ENCODE assay signal across 24 cellular contexts in the genomic region with DNA sequence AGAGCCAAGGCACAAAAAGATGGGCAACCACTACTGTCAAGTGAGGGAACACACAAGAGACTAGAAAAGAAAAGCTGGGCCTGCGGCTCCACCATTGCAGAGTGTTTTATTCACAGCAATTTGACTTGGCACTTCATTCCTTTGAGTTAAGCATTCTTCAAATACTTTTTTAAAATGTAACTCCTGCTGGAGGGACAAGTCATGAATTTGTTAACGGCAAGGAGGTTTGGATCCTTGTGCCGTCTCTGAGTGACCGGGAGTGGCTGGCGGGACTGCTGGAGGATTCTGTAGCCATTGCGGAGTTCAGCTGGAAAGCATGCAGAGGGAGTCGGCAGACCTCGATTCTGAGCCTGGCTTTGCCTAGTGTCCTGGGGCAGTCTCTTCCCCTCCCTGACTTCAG. TPM values are rescaled to one million over a fixed set of nuclear protein-coding genes. Genes with fewer than 3 reads are reported as not detected.
DNase-seq lines count a peak whose midpoint lies in the region; ATAC-seq and TF ChIP-seq lines count a peak whose summit lies in the region.
"Had no signal": no experiment of that assay in that cellular context is flagged by ENCODE, and none has a peak within 500 bp of the region (broad histone marks: within the 10 kb centered on the region; RNA-seq: fewer than 3 reads in every experiment).

No MANE protein-coding gene starts in this region.

- WGBS in endodermal cell (ENCODE audit: insufficient coverage in 1 of 2, insufficient read length in 1 of 2), 2 experiments, result 96% methylated on average over 8 of the region's 8 CpGs; no CpG with 5 or more reads in 1 of the 2 experiments
- WGBS in tibial nerve, 2 donors, result 48 to 56% methylated on average over 8 of the region's 8 CpGs

- no peak for TF ChIP-seq CTCF in GM23338 (conservative IDR thresholded peaks at IDR 0.05; ENCODE audit: low read depth in 2 of 2)
- no peak for TF ChIP-seq CTCF in endodermal cell (conservative IDR thresholded peaks at IDR 0.05)
- no peak for TF ChIP-seq CTCF in nephron (IDR thresholded peaks at IDR 0.05; ENCODE audit: unreplicated experiment in 3 of 3)
- TF ChIP-seq CTCF in tibial nerve (IDR thresholded peaks at IDR 0.05), result no peak
- TF ChIP-seq CTCF in natural killer cell (IDR thresholded peaks at IDR 0.05), result no peak

- H3K27me3 Mint-ChIP-seq in GM23338 (ENCODE audit: insufficient read depth, low read depth, poor library complexity) (peaks cover 6% of the 10 kb centered on the region), endodermal cell (ENCODE audit: insufficient read depth) (no peaks in the 10 kb centered on the region), nephron (ENCODE audit: low read depth) (peaks cover 16% of the 10 kb centered on the region), natural killer cell (ENCODE audit: low read depth in 2 of 2) (peaks cover 5 to 30% of the 10 kb centered on the region in 2 donors)

- DNase-seq in GM23338 (ENCODE audit: low spot score) (peak; percentile 11), endodermal cell (peak; percentile 53), tibial nerve (ENCODE audit: low spot score in 2 of 2) (no peak), NCI-H82 (lab: John Stamatoyannopoulos, UW) (no peak), natural killer cell (no peak), cerebellum (ENCODE audit: low spot score) (no peak), GM03348 (ENCODE audit: low spot score) (no peak)
- DNase-seq: activated CD4-positive, alpha-beta T cell treated with anti-CD3 and anti-CD28 coated beads for 4 hours; activated naive CD4-positive, alpha-beta T cell treated with anti-CD3 and anti-CD28 coated beads, Interleukin-2, amount 10 ng/mL, durations not matched to agents 7 days and 5 days; C1 segment of cervical spinal cord; DMS79; glutamatergic neuron; GOT3; naive thymus-derived CD8-positive, alpha-beta T cell; NCI-H2107; NCI-H510A; ovary; SIG-M5; stimulated activated naive CD8-positive, alpha-beta T cell treated with anti-CD3 and anti-CD28 coated beads, Interleukin-15, amount 100 ng/mL, for 72 hours had no signal

- H3K9ac ChIP-seq in endodermal cell (ENCODE audit: extremely low read depth, low read length, poor library complexity, severe bottlenecking), result no peak overlapping the region

- no peak overlapping the region for H3K27ac ChIP-seq in GM23338 (ENCODE audit: low read depth)
- no peak overlapping the region for H3K27ac ChIP-seq in endodermal cell (ENCODE audit: low read depth, low read length)
- peak overlapping the region in 3 of 4 donors; percentile 25 to 96 (median 77) for H3K27ac ChIP-seq in tibial nerve
- H3K27ac ChIP-seq: breast epithelium, right atrium auricular region had no signal

- H3K4me3 ChIP-seq in GM23338 (no peak overlapping the region), endodermal cell (ENCODE audit: low read length) (no peak overlapping the region), tibial nerve (no peak overlapping the region)
- H3K4me3 ChIP-seq: breast epithelium, ovary, right atrium auricular region had no signal

- H3K27me3 ChIP-seq in GM23338 (ENCODE audit: insufficient read depth) (no peaks in the 10 kb centered on the region), endodermal cell (ENCODE audit: control insufficient read depth, insufficient read depth, low read length, poor library complexity, severe bottlenecking) (no peaks in the 10 kb centered on the region), tibial nerve (no peaks in the 10 kb centered on the region)
- H3K27me3 ChIP-seq: breast epithelium, ovary, right atrium auricular region had no signal

- ATAC-seq in GM23338, result no peak
- ATAC-seq in natural killer cell, result no peak
- ATAC-seq: activated T-helper 17 cell treated with anti-CD3 and anti-CD28 coated beads, Interleukin-2, amount 50 U/mL, for 72 hours; naive thymus-derived CD8-positive, alpha-beta T cell; stimulated activated naive CD8-positive, alpha-beta T cell treated with anti-CD3 and anti-CD28 coated beads, Interleukin-15, amount 100 ng/mL, for 72 hours had no signal

- TF ChIP-seq EP300 in tibial nerve (IDR thresholded peaks at IDR 0.05), result no peak

- H2AFZ ChIP-seq in GM23338, result no peak overlapping the region

- H3K36me3 ChIP-seq in GM23338 (ENCODE audit: insufficient read depth) (no peaks in the 10 kb centered on the region), endodermal cell (ENCODE audit: control insufficient read depth, insufficient read depth, low read length) (no peaks in the 10 kb centered on the region), tibial nerve (peaks cover 0 to 11% (median 0%) of the 10 kb centered on the region in 3 donors)
- H3K36me3 ChIP-seq: breast epithelium, ovary, right atrium auricular region had no signal

- H3K79me2 ChIP-seq in GM23338 (replicated peaks; ENCODE audit: insufficient read depth), result no peaks in the 10 kb centered on the region

- H3K9me3 ChIP-seq in endodermal cell (ENCODE audit: control insufficient read depth, low read length) (no peaks in the 10 kb centered on the region), tibial nerve (no peaks in the 10 kb centered on the region)
- H3K9me3 ChIP-seq: breast epithelium, ovary, right atrium auricular region had no signal

- H3K27ac Mint-ChIP-seq in GM23338 (no peak overlapping the region), endodermal cell (no peak overlapping the region), nephron (peak overlapping the region in 2 of 3 experiments; percentile 37 to 51), natural killer cell (no peak overlapping the region)
- H3K27ac Mint-ChIP-seq: activated naive CD4-positive, alpha-beta T cell treated with anti-CD3 and anti-CD28 coated beads, Interleukin-2, amount 10 ng/mL, durations not matched to agents 7 days and 5 days; activated T-helper 17 cell treated with anti-CD3 and anti-CD28 coated beads, Interleukin-2, amount 50 U/mL, for 72 hours; stimulated activated naive CD8-positive, alpha-beta T cell treated with anti-CD3 and anti-CD28 coated beads, Interleukin-15, amount 100 ng/mL, for 72 hours; T-helper 2 cell treated with Interferon-gamma antibody and Interleukin-4, amounts not matched to agents 5 μg/mL and 100 μg/mL, for 36 hours had no signal

- no peak overlapping the region for H3K4me2 ChIP-seq in GM23338

- H3K36me3 Mint-ChIP-seq in GM23338 (ENCODE audit: low read depth), result no peaks in the 10 kb centered on the region
- no peaks in the 10 kb centered on the region for H3K36me3 Mint-ChIP-seq in endodermal cell (ENCODE audit: low read depth)
- H3K36me3 Mint-ChIP-seq in nephron (ENCODE audit: low read depth), result peaks cover 7% of the 10 kb centered on the region
- no peaks in the 10 kb centered on the region for H3K36me3 Mint-ChIP-seq in natural killer cell
- H3K36me3 Mint-ChIP-seq: activated naive CD4-positive, alpha-beta T cell treated with anti-CD3 and anti-CD28 coated beads, Interleukin-2, amount 10 ng/mL, durations not matched to agents 7 days and 5 days had no signal

- H3K9me3 Mint-ChIP-seq in GM23338, result peaks cover 3% of the 10 kb centered on the region; the same call in 1 of the 3 replicates
- peaks cover 2% of the 10 kb centered on the region for H3K9me3 Mint-ChIP-seq in endodermal cell
- no peaks in the 10 kb centered on the region for H3K9me3 Mint-ChIP-seq in nephron
- H3K9me3 Mint-ChIP-seq in natural killer cell, result no peaks in the 10 kb centered on the region
- H3K9me3 Mint-ChIP-seq: T-helper 2 cell treated with Interferon-gamma antibody and Interleukin-4, amounts not matched to agents 5 μg/mL and 100 μg/mL, for 36 hours had no signal

- intact Hi-C loops in natural killer cell (cut with micrococcal nuclease), result no loop called here

- no peaks in the 10 kb centered on the region for H3F3A ChIP-seq in GM23338 (replicated peaks; ENCODE audit: low read depth)

- peaks cover under 1% of the 10 kb centered on the region; the same call in 1 of the 3 replicates for H3K4me1 Mint-ChIP-seq in GM23338
- no peaks in the 10 kb centered on the region for H3K4me1 Mint-ChIP-seq in endodermal cell
- peaks cover 13% of the 10 kb centered on the region for H3K4me1 Mint-ChIP-seq in nephron
- no peaks in the 10 kb centered on the region for H3K4me1 Mint-ChIP-seq in natural killer cell
- H3K4me1 Mint-ChIP-seq: activated naive CD4-positive, alpha-beta T cell treated with anti-CD3 and anti-CD28 coated beads, Interleukin-2, amount 10 ng/mL, durations not matched to agents 7 days and 5 days; activated T-helper 17 cell treated with anti-CD3 and anti-CD28 coated beads, Interleukin-2, amount 50 U/mL, for 72 hours; stimulated activated naive CD8-positive, alpha-beta T cell treated with anti-CD3 and anti-CD28 coated beads, Interleukin-15, amount 100 ng/mL, for 72 hours had no signal

- H3K4me1 ChIP-seq in GM23338 (ENCODE audit: insufficient read depth) (no peaks in the 10 kb centered on the region), endodermal cell (ENCODE audit: control insufficient read depth, insufficient read depth, low read length) (no peaks in the 10 kb centered on the region), tibial nerve (peaks cover 0 to 81% (median 18%) of the 10 kb centered on the region in 4 donors)
- H3K4me1 ChIP-seq: breast epithelium had no signal

- no peak overlapping the region for H3K4me3 Mint-ChIP-seq in GM23338
- no peak overlapping the region for H3K4me3 Mint-ChIP-seq in endodermal cell
- no peak overlapping the region for H3K4me3 Mint-ChIP-seq in nephron
- H3K4me3 Mint-ChIP-seq in natural killer cell, result no peak overlapping the region
- H3K4me3 Mint-ChIP-seq: activated naive CD4-positive, alpha-beta T cell treated with anti-CD3 and anti-CD28 coated beads, Interleukin-2, amount 10 ng/mL, durations not matched to agents 7 days and 5 days; activated T-helper 17 cell treated with anti-CD3 and anti-CD28 coated beads, Interleukin-2, amount 50 U/mL, for 72 hours; stimulated activated naive CD8-positive, alpha-beta T cell treated with anti-CD3 and anti-CD28 coated beads, Interleukin-15, amount 100 ng/mL, for 72 hours; T-helper 2 cell treated with Interferon-gamma antibody and Interleukin-4, amounts not matched to agents 5 μg/mL and 100 μg/mL, for 36 hours had no signal

- no peak for TF ChIP-seq POLR2A in tibial nerve (IDR thresholded peaks at IDR 0.05)

- peaks cover 6% of the 10 kb centered on the region; the same call in 1 of the 2 replicates for H3K9me2 ChIP-seq in GM23338 (ENCODE audit: insufficient read depth)

- no peaks in the 10 kb centered on the region for H4K20me1 ChIP-seq in GM23338 (replicated peaks; ENCODE audit: insufficient read depth)

TF ChIP-seq in GM23338, 12 proteins besides CTCF, POLR2A, EP300 and RAD21 (continues in another document):
- TF ChIP-seq EZH2 (IDR thresholded peaks at IDR 0.05; ENCODE audit: low read depth, unreplicated experiment) (no peak), CREB1 (CRISPR knock-in tag; IDR thresholded peaks at IDR 0.05; ENCODE audit: low read depth) (no peak)

RNA-seq across cellular contexts. Expression of a gene that starts 9.8 kb away (rescaled TPM):
- 5.2 and 6.3 TPM in 2 replicates for total RNA-seq in GM23338 (2014; rRNA removed; shearing (Covaris generic))
- 4.4 and 5.6 TPM in 2 replicates for polyA plus RNA-seq in GM23338 (2016; fragmentation: Nextera tagmentation; extraction: Ambion mirVana)
- total RNA-seq in endodermal cell (10 to 100 TPM; 13.9 to 15.4 TPM), tibial nerve (100 to 1,000 TPM; 125 to 187 (median 147) TPM), natural killer cell (under 1 TPM in 1 of 3 donors, not detected in 2; 0.43 TPM), cerebellum (63.1 TPM)
- polyA plus RNA-seq in endodermal cell (2013, experiment 1 of 2), result 5.3 TPM
- polyA plus RNA-seq in endodermal cell (2013, experiment 2 of 2), result 4.5 TPM
- total RNA-seq: naive thymus-derived CD8-positive, alpha-beta T cell had no signal
- polyA plus RNA-seq: naive thymus-derived CD8-positive, alpha-beta T cell had no signal

Comparison
In these comparisons a context has a peak if more than half of its experiments do, and no peak if none do; other contexts are left out.
1. DNase-seq: peak in GM23338 (single experiment) and endodermal cell (single experiment); none in tibial nerve (0 of 2), NCI-H82 (single experiment), natural killer cell (single experiment), cerebellum (single experiment) and GM03348 (single experiment).
2. H3K27ac ChIP-seq: peak in tibial nerve (3 of 4); none in GM23338 (single experiment) and endodermal cell (single experiment).
3. H3K27ac Mint-ChIP-seq: peak in nephron (2 of 3); none in GM23338 (single experiment), endodermal cell (single experiment) and natural killer cell (0 of 2).